Comparison of ENCODE assay signal across 1 cellular context in the genomic region with DNA sequence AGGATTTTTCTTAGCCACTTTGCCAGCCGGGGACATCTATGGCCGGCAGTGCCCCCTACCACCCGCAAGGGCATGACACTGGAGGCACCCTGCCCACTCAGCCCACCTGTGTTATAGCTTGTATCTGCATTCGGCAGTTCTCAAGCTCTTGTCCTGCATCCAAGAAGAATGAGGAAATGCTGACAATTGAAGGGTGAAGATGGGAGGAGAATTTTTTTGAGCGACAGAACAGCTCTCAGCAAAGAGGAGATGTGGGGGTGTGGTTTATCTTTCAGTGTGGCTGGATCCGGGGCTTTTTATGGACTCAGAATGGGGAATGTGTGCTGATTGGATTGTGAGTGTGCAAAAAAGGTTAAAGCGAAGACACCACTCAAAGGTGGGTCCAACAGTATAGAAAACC.
TF ChIP-seq lines count a peak whose summit lies in the region.

No MANE protein-coding gene starts in this region.

TF ChIP-seq in H1, 55 proteins besides CTCF, POLR2A, EP300 and RAD21:
- TF ChIP-seq BCL11A (IDR thresholded peaks at IDR 0.05; ENCODE audit: low read depth in 2 of 2, low read length in 2 of 2) (no peak), CTBP2 (IDR thresholded peaks at IDR 0.05; ENCODE audit: borderline replicate concordance, insufficient read depth, insufficient read length, low read length) (no peak), SP1 (IDR thresholded peaks at IDR 0.05; ENCODE audit: low read depth, low read length) (no peak), CEBPB (IDR thresholded peaks at IDR 0.05; ENCODE audit: low read depth, low read length) (no peak), EZH2 (IDR thresholded peaks at IDR 0.05; ENCODE audit: low read depth, low read length, severe bottlenecking) (no peak), SIN3A (conservative IDR thresholded peaks at IDR 0.05 in 1 of 2, IDR thresholded peaks at IDR 0.05 in 1 of 2; ENCODE audit: low read depth in 1 of 2, low read length in 2 of 2) (no peak), RNF2 (IDR thresholded peaks at IDR 0.05; ENCODE audit: borderline replicate concordance, low read depth, low read length, missing control alignments, poor library complexity, severe bottlenecking) (no peak), SIRT6 (IDR thresholded peaks at IDR 0.05; ENCODE audit: low read length) (no peak), HDAC6 (IDR thresholded peaks at IDR 0.05; ENCODE audit: low read depth, low read length) (no peak), TAF1 (IDR thresholded peaks at IDR 0.05; ENCODE audit: low read depth, low read length) (no peak), RBBP5 (IDR thresholded peaks at IDR 0.05; ENCODE audit: borderline replicate concordance, low read depth, low read length) (no peak), SP2 (IDR thresholded peaks at IDR 0.05; ENCODE audit: low read length) (no peak)
- TF ChIP-seq, protein P1, sequence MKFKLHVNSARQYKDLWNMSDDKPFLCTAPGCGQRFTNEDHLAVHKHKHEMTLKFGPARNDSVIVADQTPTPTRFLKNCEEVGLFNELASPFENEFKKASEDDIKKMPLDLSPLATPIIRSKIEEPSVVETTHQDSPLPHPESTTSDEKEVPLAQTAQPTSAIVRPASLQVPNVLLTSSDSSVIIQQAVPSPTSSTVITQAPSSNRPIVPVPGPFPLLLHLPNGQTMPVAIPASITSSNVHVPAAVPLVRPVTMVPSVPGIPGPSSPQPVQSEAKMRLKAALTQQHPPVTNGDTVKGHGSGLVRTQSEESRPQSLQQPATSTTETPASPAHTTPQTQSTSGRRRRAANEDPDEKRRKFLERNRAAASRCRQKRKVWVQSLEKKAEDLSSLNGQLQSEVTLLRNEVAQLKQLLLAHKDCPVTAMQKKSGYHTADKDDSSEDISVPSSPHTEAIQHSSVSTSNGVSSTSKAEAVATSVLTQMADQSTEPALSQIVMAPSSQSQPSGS (IDR thresholded peaks at IDR 0.05; ENCODE audit: low read length): no peak
- TF ChIP-seq, protein P2, sequence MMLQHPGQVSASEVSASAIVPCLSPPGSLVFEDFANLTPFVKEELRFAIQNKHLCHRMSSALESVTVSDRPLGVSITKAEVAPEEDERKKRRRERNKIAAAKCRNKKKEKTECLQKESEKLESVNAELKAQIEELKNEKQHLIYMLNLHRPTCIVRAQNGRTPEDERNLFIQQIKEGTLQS (IDR thresholded peaks at IDR 0.05; ENCODE audit: insufficient read depth, low read depth, low read length): no peak
